In genomic region chr6:109118337-109118736, GRCh38 we compare ENCODE assay signal across 14 cellular contexts.
"Had no signal": no experiment of that assay in that cellular context is flagged by ENCODE, and none has a peak within 500 bp of the region (broad histone marks: within the 10 kb centered on the region; RNA-seq: fewer than 3 reads in every experiment).

No MANE protein-coding gene starts in this region.

- H3K27ac Mint-ChIP-seq: activated naive CD8-positive, alpha-beta T cell; natural killer cell treated with Interleukin-12 subunit alpha and Interleukin-12 subunit beta and Interleukin-15 and Interleukin-18, amount 100 ng/mL, for 72 hours had no signal

- H3K27ac ChIP-seq: sigmoid colon, suprapubic skin had no signal

- H3K36me3 Mint-ChIP-seq: brain; natural killer cell treated with Interleukin-12 subunit alpha and Interleukin-12 subunit beta and Interleukin-15 and Interleukin-18, amount 100 ng/mL, for 72 hours had no signal

- H3K27me3 ChIP-seq: sigmoid colon, suprapubic skin had no signal

- H3K4me3 ChIP-seq: sigmoid colon, suprapubic skin had no signal

- DNase-seq: activated effector memory CD4-positive, alpha-beta T cell treated with anti-CD3 and anti-CD28 coated beads, Interleukin-2, amount 50 U/mL, for 16 hours; activated T-cell treated with anti-CD3 and anti-CD28 coated beads, Interleukin-2, amount 50 U/mL, for 4 hours; amygdala; cerebellar nuclear complex; hippocampal formation; kidney glomerular epithelial cell; sigmoid colon; stimulated activated CD4-positive, alpha-beta T cell treated with anti-CD3 and anti-CD28 coated beads, Interleukin-2, amount 100 ng/mL, for 48 hours; stimulated activated naive CD8-positive, alpha-beta T cell treated with anti-CD3 and anti-CD28 coated beads, Interleukin-15, Interleukin-2, amounts not matched to agents 100 U/mL and 50 U/mL, for 24 hours had no signal

- H3K27me3 Mint-ChIP-seq: activated naive CD8-positive, alpha-beta T cell; brain; natural killer cell treated with Interleukin-12 subunit alpha and Interleukin-12 subunit beta and Interleukin-15 and Interleukin-18, amount 100 ng/mL, for 72 hours had no signal

- H3K4me3 Mint-ChIP-seq: activated naive CD8-positive, alpha-beta T cell; activated T-cell treated with anti-CD3 and anti-CD28 coated beads, Interleukin-2, amount 50 U/mL, for 4 hours; brain; natural killer cell treated with Interleukin-12 subunit alpha and Interleukin-12 subunit beta and Interleukin-15 and Interleukin-18, amount 100 ng/mL, for 72 hours had no signal

- H3K36me3 ChIP-seq: sigmoid colon, suprapubic skin had no signal

- ATAC-seq: activated CD4-positive, CD25-positive, alpha-beta regulatory T cell treated with anti-CD3 and anti-CD28 coated beads, Interleukin-2, amount 50 U/mL, for 24 hours; activated T-cell treated with anti-CD3 and anti-CD28 coated beads, Interleukin-2, amount 50 U/mL, for 4 hours; natural killer cell treated with Interleukin-12 subunit alpha and Interleukin-12 subunit beta and Interleukin-15 and Interleukin-18, amount 100 ng/mL, for 72 hours; stimulated activated naive CD8-positive, alpha-beta T cell treated with anti-CD3 and anti-CD28 coated beads, Interleukin-15, Interleukin-2, amounts not matched to agents 100 U/mL and 50 U/mL, for 24 hours had no signal

- H3K9me3 Mint-ChIP-seq: activated T-cell treated with anti-CD3 and anti-CD28 coated beads, Interleukin-2, amount 50 U/mL, for 4 hours; natural killer cell treated with Interleukin-12 subunit alpha and Interleukin-12 subunit beta and Interleukin-15 and Interleukin-18, amount 100 ng/mL, for 72 hours had no signal

- H3K9me3 ChIP-seq: sigmoid colon, suprapubic skin had no signal
